Comparison of ENCODE assay signal across 8 cellular contexts in genomic region chr7:100586266-100587025, GRCh38. TPM values are rescaled to one million over a fixed set of nuclear protein-coding genes. Genes with fewer than 3 reads are reported as not detected.
DNase-seq lines count a peak whose midpoint lies in the region; ATAC-seq, FAIRE-seq and TF ChIP-seq lines count a peak whose summit lies in the region.

TSS of gene FBXO24 (plus strand) at chr7:100586328. CDS start at chr7:100586626, 298 bp downstream.

- H3K27me3 ChIP-seq in AG04450 (ENCODE audit: control insufficient read depth, insufficient read depth, low read length) (no peaks in the 10 kb centered on the region), WERI-Rb-1 (ENCODE audit: insufficient read depth, low read depth, severe bottlenecking) (no peaks in the 10 kb centered on the region), bronchial epithelial cell (ENCODE audit: control insufficient read depth, insufficient read depth, low read length) (peaks cover 2% of the 10 kb centered on the region), iPS-20b (ENCODE audit: insufficient read depth, low read length) (peaks cover 13% of the 10 kb centered on the region; the same call in 1 of the 2 replicates), skeletal muscle tissue (ENCODE audit: control insufficient read depth in 3 of 3, insufficient read depth in 3 of 3, low read length in 3 of 3) (no peaks in the 10 kb centered on the region)

- no peak for TF ChIP-seq CTCF in AG04450 (IDR thresholded peaks at IDR 0.05; ENCODE audit: low read depth, low read length)
- TF ChIP-seq CTCF in WERI-Rb-1 (IDR thresholded peaks at IDR 0.05; ENCODE audit: low read depth, low read length), result no peak
- no peak for TF ChIP-seq CTCF in bronchial epithelial cell (IDR thresholded peaks at IDR 0.05; ENCODE audit: insufficient read depth, low read length, severe bottlenecking)

- CTCF ChIA-PET in AG04450 (lab: Charles Lee), result interaction anchor here (0.9 to 3.8 kb wide), 10 partner anchors 17 to 265 kb away, joined by 3 to 25 read pairs (median 6); partner anchors contain the start of genes MOSPD3 and POP7

- DNase-seq in AG04450 (ENCODE audit: low read depth, low spot score) (peak; percentile 100), NCI-H2196 treated with DMSO at 0.1 percent for 48 hours (lab: John Stamatoyannopoulos, UW; ENCODE audit: unreplicated experiment) (peak; percentile 99), WERI-Rb-1 (peak; percentile 99), bronchial epithelial cell (ENCODE audit: low read depth) (peak; percentile 99)

- ATAC-seq in GM18907 (IDR thresholded peaks at IDR 0.05; ENCODE audit: unreplicated experiment) (peak; percentile 87), HG03139 (IDR thresholded peaks at IDR 0.05; ENCODE audit: unreplicated experiment) (peak; percentile 73)

- H3K27ac ChIP-seq in AG04450 (ENCODE audit: low read depth, low read length), result peak within 1 kb of the TSS; percentile 87
- H3K27ac ChIP-seq in WERI-Rb-1, result peak within 1 kb of the TSS; percentile 99
- peak within 1 kb of the TSS; percentile 42 for H3K27ac ChIP-seq in iPS-20b (ENCODE audit: low read length)
- H3K27ac ChIP-seq in skeletal muscle tissue (ENCODE audit: low read depth, low read length), result peak within 1 kb of the TSS; percentile 91

- H3K36me3 ChIP-seq in WERI-Rb-1 (peaks cover 17% of the 10 kb centered on the region), bronchial epithelial cell (ENCODE audit: control insufficient read depth, insufficient read depth, low read length) (peaks cover 6% of the 10 kb centered on the region), iPS-20b (ENCODE audit: insufficient read depth, low read depth, low read length) (peaks cover 12% of the 10 kb centered on the region), skeletal muscle tissue (ENCODE audit: control insufficient read depth in 3 of 3, insufficient read depth in 3 of 3, low read length in 3 of 3) (peaks cover 8 to 17% (median 11%) of the 10 kb centered on the region in 3 donors)

- H3K9ac ChIP-seq in iPS-20b (ENCODE audit: low read depth, low read length) (peak within 1 kb of the TSS; percentile 88; the same call in 1 of the 2 replicates), skeletal muscle tissue (ENCODE audit: low read depth in 1 of 3, low read length in 3 of 3) (peak within 1 kb of the TSS; percentile 87 to 94 (median 91))

- FAIRE-seq in bronchial epithelial cell (lab: Jason Lieb, UNC), result peak; percentile 97

- H3K4me3 ChIP-seq in AG04450 (ENCODE audit: low read depth, low read length) (peak within 1 kb of the TSS; percentile 99), WERI-Rb-1 (ENCODE audit: low read depth, low read length) (peak within 1 kb of the TSS; percentile 95), bronchial epithelial cell (ENCODE audit: low read depth, low read length) (peak within 1 kb of the TSS; percentile 95), iPS-20b (ENCODE audit: low read length) (peak within 1 kb of the TSS; percentile 88), skeletal muscle tissue (ENCODE audit: low read length in 3 of 3) (peak within 1 kb of the TSS; percentile 90 to 96 (median 94))

- H3K4me1 ChIP-seq in iPS-20b (ENCODE audit: insufficient read depth, low read length) (peaks cover 11% of the 10 kb centered on the region; the same call in 1 of the 2 replicates), skeletal muscle tissue (ENCODE audit: control insufficient read depth in 3 of 3, insufficient read depth in 3 of 3, low read length in 3 of 3) (peaks cover 28 to 41% (median 32%) of the 10 kb centered on the region in 3 donors)

- POLR2A ChIA-PET in AG04450 (lab: Yijun Ruan, JAX), result interaction anchor here (0.5 to 5.2 kb wide), 39 partner anchors 9 to 303 kb away, joined by 3 to 68 read pairs (median 5); partner anchors contain the start of genes AGFG2, MEPCE, MOSPD3 and PCOLCE

- H3K9me3 ChIP-seq in AG04450 (ENCODE audit: control insufficient read depth, insufficient read depth, low read length) (no peaks in the 10 kb centered on the region; the same call in 1 of the 2 replicates), WERI-Rb-1 (ENCODE audit: severe bottlenecking) (no peaks in the 10 kb centered on the region), iPS-20b (ENCODE audit: insufficient read depth, low read depth, low read length) (no peaks in the 10 kb centered on the region), skeletal muscle tissue (ENCODE audit: control insufficient read depth in 3 of 3, low read length in 3 of 3) (no peaks in the 10 kb centered on the region)

RNA-seq across cellular contexts. Expression of gene FBXO24, which starts in this region (rescaled TPM):
- 0.29 and 0.33 TPM in 2 replicates for polyA plus RNA-seq in AG04450 (2011; rRNA removed)
- polyA minus RNA-seq in AG04450 (2011; rRNA and poly(A)+ RNA removed), result 0.35 and 2.1 TPM in 2 replicates
- total RNA-seq in bronchial epithelial cell (0.38 and 0.53 TPM in 2 replicates), skeletal muscle tissue (1.0 TPM)

Comparison
In these comparisons a context has a peak if more than half of its experiments do, and no peak if none do; other contexts are left out.
1. Peak in every context shown above with its lines: DNase-seq, ATAC-seq, H3K4me3 ChIP-seq and H3K27ac ChIP-seq.
2. Peak in DNase-seq and H3K4me3 ChIP-seq in bronchial epithelial cell; RNA of the gene not detected or under 1 TPM.
3. H3K27ac ChIP-seq: peak in every context shown above with its lines; median percentile 99 in WERI-Rb-1; 91 in skeletal muscle tissue; 87 in AG04450; 42 in iPS-20b.